ENCODE assay signal across 13 cellular contexts in the genomic region with DNA sequence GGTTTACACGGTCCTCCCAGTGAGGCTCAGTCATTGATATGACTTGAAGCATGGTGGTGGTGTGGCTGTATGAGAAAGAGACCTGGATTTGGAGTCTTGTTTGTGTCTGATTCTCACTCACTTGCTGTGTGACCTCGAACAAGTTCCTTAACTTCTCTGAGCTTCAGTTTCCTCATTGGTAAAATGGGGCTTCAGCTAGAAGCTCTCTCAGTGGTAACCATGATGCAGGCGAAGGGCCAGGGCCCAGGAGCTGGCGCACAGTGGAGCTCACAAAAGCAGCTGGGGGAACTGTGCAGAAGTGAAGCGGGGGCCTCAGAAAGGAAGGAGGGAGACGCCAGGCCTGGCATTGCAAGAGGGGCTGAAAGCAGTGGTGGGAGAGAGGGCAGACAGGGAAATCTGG.
DNase-seq lines count a peak whose midpoint lies in the region; ATAC-seq and TF ChIP-seq lines count a peak whose summit lies in the region.
"Had no signal": no experiment of that assay in that cellular context is flagged by ENCODE, and none has a peak within 500 bp of the region (broad histone marks: within the 10 kb centered on the region; RNA-seq: fewer than 3 reads in every experiment).

No MANE protein-coding gene starts in this region.

- H3K36me3 ChIP-seq in HEK293 (ENCODE audit: control insufficient read depth in 2 of 2, insufficient read depth in 1 of 2, low read length in 2 of 2) = no peaks in the 10 kb centered on the region
- H3K36me3 ChIP-seq: vagina had no signal

- no peak for TF ChIP-seq CTCF in HEK293 (tag by site-specific recombination; IDR thresholded peaks at IDR 0.05)
- TF ChIP-seq CTCF in activated CD8-positive, alpha-beta T cell treated with anti-CD3 and anti-CD28 coated beads for 36 hours (IDR thresholded peaks at IDR 0.05) = no peak

- H3K27ac ChIP-seq in HEK293 (ENCODE audit: extremely low read depth, low read depth, low read length) = no peak overlapping the region
- H3K27ac ChIP-seq: vagina had no signal

- no peaks in the 10 kb centered on the region for H3K9me3 ChIP-seq in HEK293 (ENCODE audit: control insufficient read depth, insufficient read depth, low read depth, low read length)
- H3K9me3 ChIP-seq: vagina had no signal

- no peaks in the 10 kb centered on the region; the same call in 1 of the 2 replicates for H3K4me1 ChIP-seq in HEK293 (ENCODE audit: control insufficient read depth, insufficient read depth, low read length)

- no peak overlapping the region for H3K4me3 Mint-ChIP-seq in activated CD4-positive, alpha-beta T cell treated with anti-CD3 and anti-CD28 coated beads, Interleukin-2, amount 10 ng/mL, durations not matched to agents 24 days and 14 days
- H3K4me3 Mint-ChIP-seq in activated CD8-positive, alpha-beta T cell treated with anti-CD3 and anti-CD28 coated beads for 36 hours = no peak overlapping the region
- peak overlapping the region in 1 of 10 donors; percentile 65 for H3K4me3 Mint-ChIP-seq in naive thymus-derived CD8-positive, alpha-beta T cell

- DNase-seq in activated CD4-positive, alpha-beta T cell treated with anti-CD3 and anti-CD28 coated beads, Interleukin-2, amount 10 ng/mL, durations not matched to agents 24 days and 14 days = no peak
- no peak for DNase-seq in activated CD4-positive, alpha-beta T cell treated with anti-CD3 and anti-CD28 coated beads, Interleukin-2, amount 50 U/mL, for 1 hour
- DNase-seq in activated CD8-positive, alpha-beta T cell treated with anti-CD3 and anti-CD28 coated beads for 36 hours = no peak
- no peak for DNase-seq in naive thymus-derived CD8-positive, alpha-beta T cell
- no peak for DNase-seq in activated CD4-positive, alpha-beta T cell treated with anti-CD3 and anti-CD28 coated beads, Interleukin-2, amount 50 U/mL, for 48 hours
- DNase-seq: activated T-cell treated with anti-CD3 and anti-CD28 coated beads for 4 hours, aorta, NCI-H2081 treated with DMSO at 0.1 percent for 48 hours had no signal

- no peaks in the 10 kb centered on the region for H3K27me3 Mint-ChIP-seq in activated CD4-positive, alpha-beta T cell treated with anti-CD3 and anti-CD28 coated beads, Interleukin-2, amount 10 ng/mL, durations not matched to agents 24 days and 14 days
- H3K27me3 Mint-ChIP-seq in activated CD8-positive, alpha-beta T cell treated with anti-CD3 and anti-CD28 coated beads for 36 hours = no peaks in the 10 kb centered on the region
- no peaks in the 10 kb centered on the region for H3K27me3 Mint-ChIP-seq in naive thymus-derived CD8-positive, alpha-beta T cell

- H3K36me3 Mint-ChIP-seq in activated CD4-positive, alpha-beta T cell treated with anti-CD3 and anti-CD28 coated beads, Interleukin-2, amount 10 ng/mL, durations not matched to agents 24 days and 14 days (ENCODE audit: low read depth) = peaks cover 6% of the 10 kb centered on the region
- H3K36me3 Mint-ChIP-seq in activated CD8-positive, alpha-beta T cell treated with anti-CD3 and anti-CD28 coated beads for 36 hours (ENCODE audit: low read depth) = peaks cover 5% of the 10 kb centered on the region
- no peaks in the 10 kb centered on the region for H3K36me3 Mint-ChIP-seq in naive thymus-derived CD8-positive, alpha-beta T cell

- H3K4me3 ChIP-seq in HEK293 (ENCODE audit: low read depth, low read length) = no peak overlapping the region
- H3K4me3 ChIP-seq: vagina had no signal

- CTCF ChIA-PET in HEK293 (lab: Yijun Ruan, JAX) = interaction anchor here (1.0 kb wide), 1 partner anchor 181 kb away, joined by 3 read pairs; no protein-coding TSS in a partner anchor
- CTCF ChIA-PET in activated CD8-positive, alpha-beta T cell treated with anti-CD3 and anti-CD28 coated beads for 36 hours (lab: Charles Lee) = interaction anchor here (1.2 to 2.4 kb wide), 2 partner anchors 19 to 33 kb away, joined by 3 to 7 read pairs; no protein-coding TSS in a partner anchor

- peak overlapping the region; percentile 71 for H3K27ac Mint-ChIP-seq in activated CD4-positive, alpha-beta T cell treated with anti-CD3 and anti-CD28 coated beads, Interleukin-2, amount 10 ng/mL, durations not matched to agents 24 days and 14 days
- peak overlapping the region; percentile 94 for H3K27ac Mint-ChIP-seq in activated CD8-positive, alpha-beta T cell treated with anti-CD3 and anti-CD28 coated beads for 36 hours
- peak overlapping the region; percentile 44 to 97 (median 81) for H3K27ac Mint-ChIP-seq in naive thymus-derived CD8-positive, alpha-beta T cell

- H3K4me1 Mint-ChIP-seq in activated CD4-positive, alpha-beta T cell treated with anti-CD3 and anti-CD28 coated beads, Interleukin-2, amount 10 ng/mL, durations not matched to agents 24 days and 14 days = peaks cover 61% of the 10 kb centered on the region
- H3K4me1 Mint-ChIP-seq in activated CD8-positive, alpha-beta T cell treated with anti-CD3 and anti-CD28 coated beads for 36 hours (ENCODE audit: low read depth) = peaks cover 66% of the 10 kb centered on the region
- peaks cover 40 to 69% (median 67%) of the 10 kb centered on the region in 4 donors for H3K4me1 Mint-ChIP-seq in naive thymus-derived CD8-positive, alpha-beta T cell

- POLR2A ChIA-PET in HEK293 (lab: Yijun Ruan, JAX) = no interaction called here
- POLR2A ChIA-PET in activated CD8-positive, alpha-beta T cell treated with anti-CD3 and anti-CD28 coated beads for 36 hours (lab: Charles Lee) = interaction anchor here (0.7 to 1.5 kb wide), 4 partner anchors 9 to 57 kb away, joined by 3 to 4 read pairs (median 4); no protein-coding TSS in a partner anchor
- POLR2A ChIA-PET in naive thymus-derived CD8-positive, alpha-beta T cell (lab: Charles Lee) = no interaction called here

- no peak for ATAC-seq in activated CD8-positive, alpha-beta T cell treated with anti-CD3 and anti-CD28 coated beads for 36 hours
- no peak for ATAC-seq in naive thymus-derived CD8-positive, alpha-beta T cell
- no peak for ATAC-seq in GM21717 (IDR thresholded peaks at IDR 0.05; ENCODE audit: unreplicated experiment)
- ATAC-seq in GM19023 (IDR thresholded peaks at IDR 0.05; ENCODE audit: unreplicated experiment) = no peak
- ATAC-seq: left lobe of liver had no signal

- no peaks in the 10 kb centered on the region for H3K9me3 Mint-ChIP-seq in activated CD4-positive, alpha-beta T cell treated with anti-CD3 and anti-CD28 coated beads, Interleukin-2, amount 10 ng/mL, durations not matched to agents 24 days and 14 days
- H3K9me3 Mint-ChIP-seq in activated CD8-positive, alpha-beta T cell treated with anti-CD3 and anti-CD28 coated beads for 36 hours = peaks cover 3% of the 10 kb centered on the region
- H3K9me3 Mint-ChIP-seq in naive thymus-derived CD8-positive, alpha-beta T cell = no peaks in the 10 kb centered on the region

- intact Hi-C loops in activated CD4-positive, alpha-beta T cell treated with anti-CD3 and anti-CD28 coated beads, Interleukin-2, amount 10 ng/mL, durations not matched to agents 24 days and 14 days (cut with micrococcal nuclease) = no loop called here
- intact Hi-C loops in activated CD8-positive, alpha-beta T cell treated with anti-CD3 and anti-CD28 coated beads for 36 hours (cut with micrococcal nuclease) = no loop called here

TF ChIP-seq in HEK293, 187 proteins besides CTCF, POLR2A, EP300 and RAD21:
- TF ChIP-seq ZBTB8A (tag by site-specific recombination; IDR thresholded peaks at IDR 0.05) (no peak), ZNF629 (tag by site-specific recombination; IDR thresholded peaks at IDR 0.05) (no peak), ZNF768 (tag by site-specific recombination; IDR thresholded peaks at IDR 0.05) (peak; percentile 86; the same call in 1 of the 2 replicates), ZNF544 (tag by site-specific recombination; IDR thresholded peaks at IDR 0.05) (no peak)
- TF ChIP-seq, protein P1, sequence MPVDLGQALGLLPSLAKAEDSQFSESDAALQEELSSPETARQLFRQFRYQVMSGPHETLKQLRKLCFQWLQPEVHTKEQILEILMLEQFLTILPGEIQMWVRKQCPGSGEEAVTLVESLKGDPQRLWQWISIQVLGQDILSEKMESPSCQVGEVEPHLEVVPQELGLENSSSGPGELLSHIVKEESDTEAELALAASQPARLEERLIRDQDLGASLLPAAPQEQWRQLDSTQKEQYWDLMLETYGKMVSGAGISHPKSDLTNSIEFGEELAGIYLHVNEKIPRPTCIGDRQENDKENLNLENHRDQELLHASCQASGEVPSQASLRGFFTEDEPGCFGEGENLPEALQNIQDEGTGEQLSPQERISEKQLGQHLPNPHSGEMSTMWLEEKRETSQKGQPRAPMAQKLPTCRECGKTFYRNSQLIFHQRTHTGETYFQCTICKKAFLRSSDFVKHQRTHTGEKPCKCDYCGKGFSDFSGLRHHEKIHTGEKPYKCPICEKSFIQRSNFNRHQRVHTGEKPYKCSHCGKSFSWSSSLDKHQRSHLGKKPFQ (tag by site-specific recombination; IDR thresholded peaks at IDR 0.05) = no peak
TF ChIP-seq in HEK293: peak in this region for 1.
